3 cellular contexts compared by ENCODE assay signal in the genomic region with DNA sequence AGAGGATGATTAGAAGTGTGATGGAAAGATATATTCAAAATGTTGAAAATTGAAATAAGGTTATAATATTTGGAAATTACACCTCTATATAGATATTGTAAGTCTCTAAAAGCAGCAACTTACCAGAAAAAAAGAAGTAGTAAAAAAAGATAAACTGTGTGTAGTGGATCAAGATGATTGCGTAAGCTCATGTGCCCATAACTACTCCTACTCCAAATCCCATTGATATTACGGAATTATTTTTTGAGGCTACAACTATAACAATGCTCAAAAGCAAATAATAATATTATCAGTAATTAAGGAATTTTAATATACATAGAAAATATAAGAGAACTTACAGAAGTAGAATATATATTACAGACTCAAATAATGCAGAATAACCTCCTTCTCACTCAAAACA.
TF ChIP-seq lines count a peak whose summit lies in the region.

No MANE protein-coding gene starts in this region.

TF ChIP-seq in IMR-90, 13 proteins besides CTCF, POLR2A, EP300 and RAD21:
- peak; percentile 73 for TF ChIP-seq CEBPB (IDR thresholded peaks at IDR 0.05; ENCODE audit: low read depth, low read length)
- TF ChIP-seq, protein P1, sequence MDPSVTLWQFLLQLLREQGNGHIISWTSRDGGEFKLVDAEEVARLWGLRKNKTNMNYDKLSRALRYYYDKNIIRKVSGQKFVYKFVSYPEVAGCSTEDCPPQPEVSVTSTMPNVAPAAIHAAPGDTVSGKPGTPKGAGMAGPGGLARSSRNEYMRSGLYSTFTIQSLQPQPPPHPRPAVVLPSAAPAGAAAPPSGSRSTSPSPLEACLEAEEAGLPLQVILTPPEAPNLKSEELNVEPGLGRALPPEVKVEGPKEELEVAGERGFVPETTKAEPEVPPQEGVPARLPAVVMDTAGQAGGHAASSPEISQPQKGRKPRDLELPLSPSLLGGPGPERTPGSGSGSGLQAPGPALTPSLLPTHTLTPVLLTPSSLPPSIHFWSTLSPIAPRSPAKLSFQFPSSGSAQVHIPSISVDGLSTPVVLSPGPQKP (IDR thresholded peaks at IDR 0.05; ENCODE audit: borderline replicate concordance, low read depth, low read length) = no peak

TF ChIP-seq in Ishikawa, 13 proteins besides CTCF, POLR2A, EP300 and RAD21:
- TF ChIP-seq, protein P2, sequence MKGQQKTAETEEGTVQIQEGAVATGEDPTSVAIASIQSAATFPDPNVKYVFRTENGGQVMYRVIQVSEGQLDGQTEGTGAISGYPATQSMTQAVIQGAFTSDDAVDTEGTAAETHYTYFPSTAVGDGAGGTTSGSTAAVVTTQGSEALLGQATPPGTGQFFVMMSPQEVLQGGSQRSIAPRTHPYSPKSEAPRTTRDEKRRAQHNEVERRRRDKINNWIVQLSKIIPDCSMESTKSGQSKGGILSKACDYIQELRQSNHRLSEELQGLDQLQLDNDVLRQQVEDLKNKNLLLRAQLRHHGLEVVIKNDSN (IDR thresholded peaks at IDR 0.05) = no peak
- TF ChIP-seq, protein P3, sequence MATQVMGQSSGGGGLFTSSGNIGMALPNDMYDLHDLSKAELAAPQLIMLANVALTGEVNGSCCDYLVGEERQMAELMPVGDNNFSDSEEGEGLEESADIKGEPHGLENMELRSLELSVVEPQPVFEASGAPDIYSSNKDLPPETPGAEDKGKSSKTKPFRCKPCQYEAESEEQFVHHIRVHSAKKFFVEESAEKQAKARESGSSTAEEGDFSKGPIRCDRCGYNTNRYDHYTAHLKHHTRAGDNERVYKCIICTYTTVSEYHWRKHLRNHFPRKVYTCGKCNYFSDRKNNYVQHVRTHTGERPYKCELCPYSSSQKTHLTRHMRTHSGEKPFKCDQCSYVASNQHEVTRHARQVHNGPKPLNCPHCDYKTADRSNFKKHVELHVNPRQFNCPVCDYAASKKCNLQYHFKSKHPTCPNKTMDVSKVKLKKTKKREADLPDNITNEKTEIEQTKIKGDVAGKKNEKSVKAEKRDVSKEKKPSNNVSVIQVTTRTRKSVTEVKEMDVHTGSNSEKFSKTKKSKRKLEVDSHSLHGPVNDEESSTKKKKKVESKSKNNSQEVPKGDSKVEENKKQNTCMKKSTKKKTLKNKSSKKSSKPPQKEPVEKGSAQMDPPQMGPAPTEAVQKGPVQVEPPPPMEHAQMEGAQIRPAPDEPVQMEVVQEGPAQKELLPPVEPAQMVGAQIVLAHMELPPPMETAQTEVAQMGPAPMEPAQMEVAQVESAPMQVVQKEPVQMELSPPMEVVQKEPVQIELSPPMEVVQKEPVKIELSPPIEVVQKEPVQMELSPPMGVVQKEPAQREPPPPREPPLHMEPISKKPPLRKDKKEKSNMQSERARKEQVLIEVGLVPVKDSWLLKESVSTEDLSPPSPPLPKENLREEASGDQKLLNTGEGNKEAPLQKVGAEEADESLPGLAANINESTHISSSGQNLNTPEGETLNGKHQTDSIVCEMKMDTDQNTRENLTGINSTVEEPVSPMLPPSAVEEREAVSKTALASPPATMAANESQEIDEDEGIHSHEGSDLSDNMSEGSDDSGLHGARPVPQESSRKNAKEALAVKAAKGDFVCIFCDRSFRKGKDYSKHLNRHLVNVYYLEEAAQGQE (IDR thresholded peaks at IDR 0.05; ENCODE audit: low read depth) = no peak
- TF ChIP-seq TCF12 (IDR thresholded peaks at IDR 0.05; ENCODE audit: low read depth) (no peak), CEBPB (IDR thresholded peaks at IDR 0.05) (0 out of 2 replicates have a peak, but pooled peaks have one; percentile 5)

TF ChIP-seq in H1, 55 proteins besides CTCF, POLR2A, EP300 and RAD21:
- TF ChIP-seq CBX5 (IDR thresholded peaks at IDR 0.05; ENCODE audit: low read depth, low read length) (no peak), JUN (IDR thresholded peaks at IDR 0.05; ENCODE audit: low read depth, low read length) (no peak), CEBPB (IDR thresholded peaks at IDR 0.05; ENCODE audit: low read depth, low read length) (0 out of 2 replicates have a peak, but pooled peaks have one; percentile 4), HDAC2 (IDR thresholded peaks at IDR 0.05; ENCODE audit: borderline replicate concordance in 1 of 2, low read depth in 2 of 2, low read length in 2 of 2) (no peak)
